In genomic region chr12:108729612-108730336, GRCh38 we compare ENCODE assay signal across 8 cellular contexts. TPM values are rescaled to one million over a fixed set of nuclear protein-coding genes. Genes with fewer than 3 reads are reported as not detected.
A peak's percentile ranks its signal among the peaks of the same experiment; 100 is the strongest.
DNase-seq lines count a peak whose midpoint lies in the region; TF ChIP-seq lines count a peak whose summit lies in the region.

No MANE protein-coding gene starts in this region.

- H3K4me3 ChIP-seq in OCI-LY1 (ENCODE audit: low read depth, low read length, poor library complexity, severe bottlenecking) (peak overlapping the region; percentile 93), muscle layer of colon (ENCODE audit: low read depth in 1 of 2, low read length in 2 of 2) (peak overlapping the region; percentile 85 to 97)

- H3K27me3 ChIP-seq in OCI-LY1 (ENCODE audit: insufficient read depth, low read length) (no peaks in the 10 kb centered on the region), muscle layer of colon (ENCODE audit: control insufficient read depth in 1 of 2, insufficient read depth in 2 of 2, low read length in 2 of 2) (no peaks in the 10 kb centered on the region)

- H3K27ac Mint-ChIP-seq in activated naive CD4-positive, alpha-beta T cell treated with anti-CD3 and anti-CD28 coated beads for 36 hours, result no peak overlapping the region
- peak overlapping the region; percentile 97 for H3K27ac Mint-ChIP-seq in dendritic cell treated with granulocyte-macrophage colony-stimulating factor and Interleukin-4, amounts not matched to agents 40 ng/mL and 50 ng/mL, for 4 days

- H2AFZ ChIP-seq in OCI-LY1 (ENCODE audit: low read length), result no peak overlapping the region

- no peaks in the 10 kb centered on the region for H3K27me3 Mint-ChIP-seq in activated naive CD4-positive, alpha-beta T cell treated with anti-CD3 and anti-CD28 coated beads for 36 hours (ENCODE audit: low read depth)
- H3K27me3 Mint-ChIP-seq in dendritic cell treated with granulocyte-macrophage colony-stimulating factor and Interleukin-4, amounts not matched to agents 40 ng/mL and 50 ng/mL, for 4 days, result no peaks in the 10 kb centered on the region

- peak overlapping the region; percentile 7 for H3K27ac ChIP-seq in OCI-LY1 (ENCODE audit: low read depth, low read length, poor library complexity, severe bottlenecking)
- H3K27ac ChIP-seq in muscle layer of colon (ENCODE audit: low read depth, low read length), result peak overlapping the region; percentile 97

- no peaks in the 10 kb centered on the region for H3F3A ChIP-seq in OCI-LY1 (ENCODE audit: insufficient read depth, low read length)

- no peaks in the 10 kb centered on the region for H3K9me2 ChIP-seq in OCI-LY1 (ENCODE audit: low read depth, low read length)

- H3K9me3 ChIP-seq in OCI-LY1 (ENCODE audit: low read length), result no peaks in the 10 kb centered on the region
- H3K9me3 ChIP-seq in muscle layer of colon (ENCODE audit: low read length), result no peaks in the 10 kb centered on the region

- CTCF ChIA-PET in activated naive CD4-positive, alpha-beta T cell treated with anti-CD3 and anti-CD28 coated beads for 36 hours (lab: Charles Lee), result interaction anchor here (1.1 to 1.9 kb wide), 4 partner anchors 35 to 74 kb away, joined by 3 to 10 read pairs (median 5); no protein-coding TSS in a partner anchor

- no peaks in the 10 kb centered on the region for H3K79me2 ChIP-seq in OCI-LY1 (ENCODE audit: insufficient read depth, low read length)

- H3K36me3 ChIP-seq in OCI-LY1 (ENCODE audit: insufficient read depth, low read length), result no peaks in the 10 kb centered on the region; the same call in 1 of the 2 replicates
- H3K36me3 ChIP-seq in muscle layer of colon (ENCODE audit: insufficient read depth, low read length), result no peaks in the 10 kb centered on the region

- no peaks in the 10 kb centered on the region for H3K36me3 Mint-ChIP-seq in activated naive CD4-positive, alpha-beta T cell treated with anti-CD3 and anti-CD28 coated beads for 36 hours (ENCODE audit: low read depth)
- H3K36me3 Mint-ChIP-seq in dendritic cell treated with granulocyte-macrophage colony-stimulating factor and Interleukin-4, amounts not matched to agents 40 ng/mL and 50 ng/mL, for 4 days (ENCODE audit: low read depth), result peaks cover 44% of the 10 kb centered on the region

- no peak for TF ChIP-seq CTCF in OCI-LY1 (IDR thresholded peaks at IDR 0.05; ENCODE audit: low read length)

- H3K4me1 ChIP-seq in OCI-LY1 (ENCODE audit: insufficient read depth, low read length, severe bottlenecking), result peaks cover 27% of the 10 kb centered on the region
- peaks cover 39% of the 10 kb centered on the region for H3K4me1 ChIP-seq in muscle layer of colon (ENCODE audit: insufficient read depth, low read length)

- H3K9ac ChIP-seq in OCI-LY1 (ENCODE audit: low read length) (peak overlapping the region; percentile 88), muscle layer of colon (ENCODE audit: low read length) (peak overlapping the region; percentile 70)

- intact Hi-C loops in activated naive CD4-positive, alpha-beta T cell treated with anti-CD3 and anti-CD28 coated beads for 36 hours (cut with micrococcal nuclease), result loop anchor here (2.0 kb wide), 4 partner anchors 73 to 363 kb away; partner anchors contain the start of genes ALKBH2, SSH1 and USP30
- intact Hi-C loops in dendritic cell treated with granulocyte-macrophage colony-stimulating factor and Interleukin-4, amounts not matched to agents 40 ng/mL and 50 ng/mL, for 4 days (cut with micrococcal nuclease), result loop anchor here (2.0 to 5.0 kb wide), 4 partner anchors 38 to 167 kb away; partner anchors contain the start of genes ISCU and SART3

- H3K9me3 Mint-ChIP-seq in activated naive CD4-positive, alpha-beta T cell treated with anti-CD3 and anti-CD28 coated beads for 36 hours, result no peaks in the 10 kb centered on the region
- H3K9me3 Mint-ChIP-seq in dendritic cell treated with granulocyte-macrophage colony-stimulating factor and Interleukin-4, amounts not matched to agents 40 ng/mL and 50 ng/mL, for 4 days, result no peaks in the 10 kb centered on the region

- DNase-seq in activated naive CD4-positive, alpha-beta T cell treated with anti-CD3 and anti-CD28 coated beads for 36 hours, result no peak
- DNase-seq in activated naive CD4-positive, alpha-beta T cell treated with Interleukin-2 at 50 U/mL for 16 hours, result no peak
- DNase-seq in activated CD8-positive, alpha-beta memory T cell treated with anti-CD3 and anti-CD28 coated beads, Interleukin-2, amount 50 U/mL, for 48 hours, result no peak
- DNase-seq in GM19240 (ENCODE audit: insufficient read length, low spot score) (no peak), ureter (ENCODE audit: low spot score) (no peak)

- H3K4me3 Mint-ChIP-seq in activated naive CD4-positive, alpha-beta T cell treated with anti-CD3 and anti-CD28 coated beads for 36 hours, result peak overlapping the region; percentile 89
- peak overlapping the region; percentile 92 for H3K4me3 Mint-ChIP-seq in dendritic cell treated with granulocyte-macrophage colony-stimulating factor and Interleukin-4, amounts not matched to agents 40 ng/mL and 50 ng/mL, for 4 days

- H3K4me2 ChIP-seq in OCI-LY1 (ENCODE audit: low read length), result peak overlapping the region; percentile 84

- H3K4me1 Mint-ChIP-seq in activated naive CD4-positive, alpha-beta T cell treated with anti-CD3 and anti-CD28 coated beads for 36 hours (ENCODE audit: low read depth), result peaks cover 36% of the 10 kb centered on the region
- H3K4me1 Mint-ChIP-seq in dendritic cell treated with granulocyte-macrophage colony-stimulating factor and Interleukin-4, amounts not matched to agents 40 ng/mL and 50 ng/mL, for 4 days (ENCODE audit: low read depth), result peaks cover 60% of the 10 kb centered on the region

- no peaks in the 10 kb centered on the region for H4K20me1 ChIP-seq in OCI-LY1 (ENCODE audit: insufficient read depth, low read length)

RNA-seq across cellular contexts. Expression of gene CORO1C, which starts 1.5 kb away (rescaled TPM):
- total RNA-seq in activated naive CD4-positive, alpha-beta T cell treated with anti-CD3 and anti-CD28 coated beads for 36 hours, result 10 to 100 TPM; 36.4 to 43.7 TPM
- 167 TPM for total RNA-seq in ureter
